In genomic region chr7:35185908-35186731, GRCh38 we compare ENCODE assay signal across 1 cellular context.
A peak's percentile ranks its signal among the peaks of the same experiment; 100 is the strongest.
TF ChIP-seq lines count a peak whose summit lies in the region.

No MANE protein-coding gene starts in this region.

TF ChIP-seq in WTC11, 78 proteins besides CTCF, POLR2A, EP300 and RAD21 (continued from another document and continues in another):
- TF ChIP-seq ZNF425 (CRISPR knock-in tag; conservative IDR thresholded peaks at IDR 0.05), result no peak
- TF ChIP-seq ATF6 (CRISPR knock-in tag; IDR thresholded peaks at IDR 0.05), result no peak
- no peak for TF ChIP-seq CDX4 (CRISPR knock-in tag; IDR thresholded peaks at IDR 0.05; ENCODE audit: borderline replicate concordance)
- no peak for TF ChIP-seq JAZF1 (CRISPR knock-in tag; IDR thresholded peaks at IDR 0.05)
- TF ChIP-seq ATF1 (CRISPR knock-in tag; IDR thresholded peaks at IDR 0.05), result peak; percentile 56; the same call in 1 of the 2 replicates
- TF ChIP-seq ZNF219 (CRISPR knock-in tag; IDR thresholded peaks at IDR 0.05; ENCODE audit: borderline replicate concordance), result 0 out of 2 replicates have a peak, but pooled peaks have one; percentile 60
- TF ChIP-seq EMX1 (CRISPR knock-in tag; IDR thresholded peaks at IDR 0.05), result no peak
- TF ChIP-seq E2F5 (CRISPR knock-in tag; IDR thresholded peaks at IDR 0.05), result peak; percentile 68; the same call in 1 of the 2 replicates
- TF ChIP-seq NR1H2 (CRISPR knock-in tag; IDR thresholded peaks at IDR 0.05), result no peak
- peak; percentile 65; the same call in 1 of the 2 replicates for TF ChIP-seq TP53 (CRISPR knock-in tag; IDR thresholded peaks at IDR 0.05)
- peak; percentile 78; the same call in 1 of the 2 replicates for TF ChIP-seq ZNF281 (CRISPR knock-in tag; IDR thresholded peaks at IDR 0.05)
- peak; percentile 41; the same call in 1 of the 2 replicates for TF ChIP-seq ETV6 (CRISPR knock-in tag; IDR thresholded peaks at IDR 0.05)
- TF ChIP-seq USF2 (CRISPR knock-in tag; IDR thresholded peaks at IDR 0.05), result no peak
- TF ChIP-seq NFE2L1 (CRISPR knock-in tag; IDR thresholded peaks at IDR 0.05), result peak; percentile 53; the same call in 1 of the 2 replicates
- no peak for TF ChIP-seq ELF4 (CRISPR knock-in tag; IDR thresholded peaks at IDR 0.05; ENCODE audit: low read depth)
- no peak for TF ChIP-seq PREB (CRISPR knock-in tag; IDR thresholded peaks at IDR 0.05; ENCODE audit: borderline replicate concordance)
- TF ChIP-seq CREM (CRISPR knock-in tag; IDR thresholded peaks at IDR 0.05), result peak; percentile 56; the same call in 1 of the 2 replicates
- TF ChIP-seq FOXP4 (CRISPR knock-in tag; IDR thresholded peaks at IDR 0.05), result peak; percentile 57; the same call in 1 of the 2 replicates
- no peak for TF ChIP-seq ZNF263 (CRISPR knock-in tag; IDR thresholded peaks at IDR 0.05; ENCODE audit: low read depth)
- TF ChIP-seq AR (CRISPR knock-in tag; IDR thresholded peaks at IDR 0.05), result no peak
- no peak for TF ChIP-seq ZNF121 (CRISPR knock-in tag; IDR thresholded peaks at IDR 0.05)
- no peak for TF ChIP-seq GABPB1 (CRISPR knock-in tag; IDR thresholded peaks at IDR 0.05)
- TF ChIP-seq ZNF138 (CRISPR knock-in tag; conservative IDR thresholded peaks at IDR 0.05), result peak; percentile 92; the same call in 1 of the 2 replicates
- no peak for TF ChIP-seq FOXJ3 (CRISPR knock-in tag; IDR thresholded peaks at IDR 0.05; ENCODE audit: borderline replicate concordance)
- peak; percentile 51; the same call in 1 of the 2 replicates for TF ChIP-seq USF1 (CRISPR knock-in tag; IDR thresholded peaks at IDR 0.05)
- TF ChIP-seq ZMAT4 (CRISPR knock-in tag; IDR thresholded peaks at IDR 0.05), result no peak
- TF ChIP-seq FOXK1 (CRISPR knock-in tag; IDR thresholded peaks at IDR 0.05), result peak; percentile 65
- peak; percentile 85 for TF ChIP-seq ZBTB43 (CRISPR knock-in tag; IDR thresholded peaks at IDR 0.05)
- TF ChIP-seq HMGA2 (CRISPR knock-in tag; IDR thresholded peaks at IDR 0.05), result no peak
- TF ChIP-seq ATF2 (CRISPR knock-in tag; IDR thresholded peaks at IDR 0.05; ENCODE audit: borderline replicate concordance, low read depth), result no peak
- no peak for TF ChIP-seq TCF7 (CRISPR knock-in tag; IDR thresholded peaks at IDR 0.05; ENCODE audit: low read depth)
- TF ChIP-seq SOX15 (CRISPR knock-in tag; IDR thresholded peaks at IDR 0.05), result no peak
- TF ChIP-seq NR3C1 (CRISPR knock-in tag; conservative IDR thresholded peaks at IDR 0.05; ENCODE audit: low read depth), result 0 out of 2 replicates have a peak, but pooled peaks have one; percentile 43
